Comparison of ENCODE assay signal across 22 cellular contexts in genomic region chr16:63938661-63939060, GRCh38.
"Had no signal": no experiment of that assay in that cellular context is flagged by ENCODE, and none has a peak within 500 bp of the region (broad histone marks: within the 10 kb centered on the region; RNA-seq: fewer than 3 reads in every experiment).

No MANE protein-coding gene starts in this region.

- H3K27me3 ChIP-seq: adrenal gland, body of pancreas, colonic mucosa, gastroesophageal sphincter, heart right ventricle, right atrium auricular region, suprapubic skin, transverse colon, vagina had no signal

- H3K27ac Mint-ChIP-seq: activated naive CD4-positive, alpha-beta T cell treated with anti-CD3 and anti-CD28 coated beads, Interleukin-2, amount 50 U/mL, for 24 hours; activated T-cell treated with anti-CD3 and anti-CD28 coated beads, Interleukin-2, amount 50 U/mL, for 72 hours; naive thymus-derived CD8-positive, alpha-beta T cell; stimulated activated naive CD8-positive, alpha-beta T cell treated with anti-CD3 and anti-CD28 coated beads, Interleukin-15, amount 100 ng/mL, for 72 hours had no signal

- H3K4me3 ChIP-seq: adrenal gland, body of pancreas, colonic mucosa, gastroesophageal sphincter, heart right ventricle, prostate gland, right atrium auricular region, suprapubic skin, transverse colon, vagina had no signal

- H3K27ac ChIP-seq: adrenal gland, body of pancreas, colonic mucosa, gastroesophageal sphincter, heart right ventricle, prostate gland, right atrium auricular region, suprapubic skin, transverse colon, vagina, VCaP had no signal

- H3K4me1 ChIP-seq: adrenal gland, body of pancreas, colonic mucosa, gastroesophageal sphincter, heart right ventricle, prostate gland, right atrium auricular region, suprapubic skin, transverse colon, vagina had no signal

- H3K9me3 ChIP-seq: adrenal gland, body of pancreas, colonic mucosa, gastroesophageal sphincter, heart right ventricle, prostate gland, right atrium auricular region, suprapubic skin, transverse colon, vagina had no signal

- H3K4me1 Mint-ChIP-seq: activated naive CD4-positive, alpha-beta T cell treated with anti-CD3 and anti-CD28 coated beads, Interleukin-2, amount 50 U/mL, for 24 hours; naive thymus-derived CD8-positive, alpha-beta T cell; stimulated activated naive CD8-positive, alpha-beta T cell treated with anti-CD3 and anti-CD28 coated beads, Interleukin-15, amount 100 ng/mL, for 72 hours had no signal

- H3K36me3 Mint-ChIP-seq: activated naive CD4-positive, alpha-beta T cell treated with anti-CD3 and anti-CD28 coated beads, Interleukin-2, amount 50 U/mL, for 24 hours had no signal

- DNase-seq: activated CD4-positive, alpha-beta T cell treated with anti-CD3 and anti-CD28 coated beads for 1 hour; activated effector memory CD4-positive, alpha-beta T cell treated with anti-CD3 and anti-CD28 coated beads, Interleukin-2, amount 50 U/mL, for 16 hours; activated T-cell treated with anti-CD3 and anti-CD28 coated beads, Interleukin-2, amount 50 U/mL, for 72 hours; adrenal gland; body of pancreas; caudate nucleus; colonic mucosa; heart right ventricle; mesendoderm; naive thymus-derived CD8-positive, alpha-beta T cell; small intestine; stimulated activated CD4-positive, alpha-beta T cell treated with anti-CD3 and anti-CD28 coated beads, Interleukin-4, amount 100 ng/mL, for 1 hour; stimulated activated naive CD8-positive, alpha-beta T cell treated with anti-CD3 and anti-CD28 coated beads, Interleukin-15, amount 100 ng/mL, for 72 hours; T-helper 2 cell; transverse colon had no signal

- H3K36me3 ChIP-seq: adrenal gland, colonic mucosa, gastroesophageal sphincter, heart right ventricle, prostate gland, right atrium auricular region, suprapubic skin, transverse colon, vagina had no signal

- H3K27me3 Mint-ChIP-seq: activated naive CD4-positive, alpha-beta T cell treated with anti-CD3 and anti-CD28 coated beads, Interleukin-2, amount 50 U/mL, for 24 hours; naive thymus-derived CD8-positive, alpha-beta T cell; stimulated activated naive CD8-positive, alpha-beta T cell treated with anti-CD3 and anti-CD28 coated beads, Interleukin-15, amount 100 ng/mL, for 72 hours had no signal

- H3K4me3 Mint-ChIP-seq: activated naive CD4-positive, alpha-beta T cell treated with anti-CD3 and anti-CD28 coated beads, Interleukin-2, amount 50 U/mL, for 24 hours; activated T-cell treated with anti-CD3 and anti-CD28 coated beads, Interleukin-2, amount 50 U/mL, for 72 hours; naive thymus-derived CD8-positive, alpha-beta T cell; stimulated activated naive CD8-positive, alpha-beta T cell treated with anti-CD3 and anti-CD28 coated beads, Interleukin-15, amount 100 ng/mL, for 72 hours had no signal
